ENCODE assay signal across 22 cellular contexts in genomic region chr11:76253416-76253815, GRCh38. TPM values are rescaled to one million over a fixed set of nuclear protein-coding genes. Genes with fewer than 3 reads are reported as not detected.
"Had no signal": no experiment of that assay in that cellular context is flagged by ENCODE, and none has a peak within 500 bp of the region (broad histone marks: within the 10 kb centered on the region; RNA-seq: fewer than 3 reads in every experiment).

No MANE protein-coding gene starts in this region.

- ATAC-seq: activated CD8-positive, alpha-beta T cell treated with anti-CD3 and anti-CD28 coated beads, Interleukin-2, amount 10 ng/mL, durations not matched to agents 7 days and 5 days; left lobe of liver; right cardiac atrium had no signal

- H3K27me3 Mint-ChIP-seq: activated T-cell treated with anti-CD3 and anti-CD28 coated beads, Interleukin-2, amount 50 U/mL, for 24 hours had no signal

- H3K4me1 ChIP-seq: prostate gland had no signal

- DNase-seq: activated CD4-positive, alpha-beta T cell treated with anti-CD3 and anti-CD28 coated beads, Interleukin-2, amount 10 ng/mL, durations not matched to agents 24 days and 14 days; activated CD8-positive, alpha-beta T cell treated with anti-CD3 and anti-CD28 coated beads, Interleukin-2, amount 10 ng/mL, durations not matched to agents 7 days and 5 days; activated naive CD4-positive, alpha-beta T cell treated with Interleukin-2 at 50 U/mL for 16 hours; activated T-cell treated with anti-CD3 and anti-CD28 coated beads, Interleukin-2, amount 50 U/mL, for 24 hours; brain microvascular endothelial cell; central memory CD4-positive, alpha-beta T cell; dorsolateral prefrontal cortex; hippocampal formation; occipital lobe; small intestine; stimulated activated CD4-positive, alpha-beta T cell treated with anti-CD3 and anti-CD28 coated beads, Interleukin-15, amount 100 ng/mL, for 24 hours; stimulated activated CD4-positive, alpha-beta T cell treated with anti-CD3 and anti-CD28 coated beads, Interleukin-2, amount 100 ng/mL, for 48 hours; T1000 had no signal

- H3K4me1 Mint-ChIP-seq: activated CD4-positive, alpha-beta T cell treated with anti-CD3 and anti-CD28 coated beads, Interleukin-2, amount 10 ng/mL, durations not matched to agents 24 days and 14 days had no signal

- H3K4me3 Mint-ChIP-seq: activated CD4-positive, alpha-beta T cell treated with anti-CD3 and anti-CD28 coated beads, Interleukin-2, amount 10 ng/mL, durations not matched to agents 24 days and 14 days; activated CD8-positive, alpha-beta T cell treated with anti-CD3 and anti-CD28 coated beads, Interleukin-2, amount 10 ng/mL, durations not matched to agents 7 days and 5 days; activated T-cell treated with anti-CD3 and anti-CD28 coated beads, Interleukin-2, amount 50 U/mL, for 24 hours; nephron; stimulated activated naive CD8-positive, alpha-beta T cell treated with anti-CD3 and anti-CD28 coated beads, Interleukin-15, Interleukin-2, amounts not matched to agents 100 ng/mL and 50 ng/mL, for 24 hours had no signal

- H3K9me3 ChIP-seq: prostate gland had no signal

- H3K4me3 ChIP-seq: dorsolateral prefrontal cortex, lung, prostate gland, tibial nerve had no signal

- H3K9me3 Mint-ChIP-seq: activated T-cell treated with anti-CD3 and anti-CD28 coated beads, Interleukin-2, amount 50 U/mL, for 24 hours; activated T-helper 2 cell treated with anti-CD3 and anti-CD28 coated beads, Interferon-gamma antibody, Interleukin-2, Interleukin-4, amounts not matched to agents 10 μg/mL and 5 μg/mL and 100 μg/mL, durations not matched to agents 14 hours and 24 hours and 36 hours; nephron; stimulated activated naive CD8-positive, alpha-beta T cell treated with anti-CD3 and anti-CD28 coated beads, Interleukin-15, Interleukin-2, amounts not matched to agents 100 ng/mL and 50 ng/mL, for 24 hours had no signal

- H3K27ac Mint-ChIP-seq: activated CD4-positive, alpha-beta T cell treated with anti-CD3 and anti-CD28 coated beads, Interleukin-2, amount 10 ng/mL, durations not matched to agents 24 days and 14 days; activated CD8-positive, alpha-beta T cell treated with anti-CD3 and anti-CD28 coated beads, Interleukin-2, amount 10 ng/mL, durations not matched to agents 7 days and 5 days; activated T-cell treated with anti-CD3 and anti-CD28 coated beads, Interleukin-2, amount 50 U/mL, for 24 hours; activated T-helper 2 cell treated with anti-CD3 and anti-CD28 coated beads, Interferon-gamma antibody, Interleukin-2, Interleukin-4, amounts not matched to agents 10 μg/mL and 5 μg/mL and 100 μg/mL, durations not matched to agents 14 hours and 24 hours and 36 hours; stimulated activated naive CD8-positive, alpha-beta T cell treated with anti-CD3 and anti-CD28 coated beads, Interleukin-15, Interleukin-2, amounts not matched to agents 100 ng/mL and 50 ng/mL, for 24 hours had no signal

- H3K36me3 ChIP-seq: brain microvascular endothelial cell, prostate gland, tibial nerve had no signal

- H3K27ac ChIP-seq: brain microvascular endothelial cell, prostate gland, tibial nerve had no signal

RNA-seq across cellular contexts. Expression of gene WNT11, which starts 47.1 kb away (rescaled TPM):
- total RNA-seq: fibroblast of villous mesenchyme had no signal
